In the genomic region with DNA sequence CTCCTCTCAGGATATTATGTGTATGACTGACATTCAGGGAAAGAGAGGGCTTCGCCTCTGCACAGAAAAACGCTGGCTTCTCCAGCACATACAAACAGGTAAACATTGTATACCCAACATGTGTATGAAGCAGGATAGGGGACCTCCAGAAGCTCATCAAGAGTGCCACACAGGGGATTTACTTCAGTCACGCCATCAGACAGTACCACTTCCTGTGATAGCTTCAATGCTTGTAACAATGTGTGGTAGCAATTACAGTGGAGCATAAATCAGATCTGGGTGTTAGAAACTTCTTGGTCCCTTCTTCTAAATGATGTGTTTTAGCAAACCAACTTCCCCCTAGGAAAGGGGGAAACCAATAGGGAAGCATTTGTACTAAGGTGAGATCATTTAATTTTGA, we compare ENCODE assay signal across 1 cellular context.
A peak's percentile ranks its signal among the peaks of the same experiment; 100 is the strongest.
TF ChIP-seq lines count a peak whose summit lies in the region.

No MANE protein-coding gene starts in this region.

TF ChIP-seq in HEK293, 187 proteins besides CTCF, POLR2A, EP300 and RAD21 (continued from another document):
- no peak for TF ChIP-seq ZNF555 (tag by site-specific recombination; conservative IDR thresholded peaks at IDR 0.05)
- TF ChIP-seq SCRT2 (tag by site-specific recombination; IDR thresholded peaks at IDR 0.05): no peak
- TF ChIP-seq ZNF426 (tag by site-specific recombination; IDR thresholded peaks at IDR 0.05): no peak
- no peak for TF ChIP-seq ZNF747 (tag by site-specific recombination; IDR thresholded peaks at IDR 0.05)
- TF ChIP-seq ZNF335 (tag by site-specific recombination; conservative IDR thresholded peaks at IDR 0.05): no peak
- TF ChIP-seq, protein P1, sequence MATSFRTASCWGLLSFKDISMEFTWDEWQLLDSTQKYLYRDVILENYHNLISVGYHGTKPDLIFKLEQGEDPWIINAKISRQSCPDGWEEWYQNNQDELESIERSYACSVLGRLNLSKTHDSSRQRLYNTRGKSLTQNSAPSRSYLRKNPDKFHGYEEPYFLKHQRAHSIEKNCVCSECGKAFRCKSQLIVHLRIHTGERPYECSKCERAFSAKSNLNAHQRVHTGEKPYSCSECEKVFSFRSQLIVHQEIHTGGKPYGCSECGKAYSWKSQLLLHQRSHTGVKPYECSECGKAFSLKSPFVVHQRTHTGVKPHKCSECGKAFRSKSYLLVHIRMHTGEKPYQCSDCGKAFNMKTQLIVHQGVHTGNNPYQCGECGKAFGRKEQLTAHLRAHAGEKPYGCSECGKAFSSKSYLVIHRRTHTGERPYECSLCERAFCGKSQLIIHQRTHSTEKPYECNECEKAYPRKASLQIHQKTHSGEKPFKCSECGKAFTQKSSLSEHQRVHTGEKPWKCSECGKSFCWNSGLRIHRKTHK (tag by site-specific recombination; IDR thresholded peaks at IDR 0.05): no peak
- peak; percentile 60 for TF ChIP-seq SP7 (tag by site-specific recombination; IDR thresholded peaks at IDR 0.05)
- TF ChIP-seq ZNF571 (tag by site-specific recombination; IDR thresholded peaks at IDR 0.05): no peak
- TF ChIP-seq ZNF596 (tag by site-specific recombination; IDR thresholded peaks at IDR 0.05): no peak
- no peak for TF ChIP-seq KLF1 (tag by site-specific recombination; IDR thresholded peaks at IDR 0.05)
- no peak for TF ChIP-seq ZBTB21 (tag by site-specific recombination; IDR thresholded peaks at IDR 0.05)
- peak; percentile 55; the same call in 1 of the 2 replicates for TF ChIP-seq MZF1 (tag by site-specific recombination; IDR thresholded peaks at IDR 0.05; ENCODE audit: borderline replicate concordance)
- no peak for TF ChIP-seq ZNF600 (tag by site-specific recombination; IDR thresholded peaks at IDR 0.05)
- TF ChIP-seq ZFP41 (tag by site-specific recombination; IDR thresholded peaks at IDR 0.05; ENCODE audit: borderline replicate concordance): no peak
- TF ChIP-seq, protein P2, sequence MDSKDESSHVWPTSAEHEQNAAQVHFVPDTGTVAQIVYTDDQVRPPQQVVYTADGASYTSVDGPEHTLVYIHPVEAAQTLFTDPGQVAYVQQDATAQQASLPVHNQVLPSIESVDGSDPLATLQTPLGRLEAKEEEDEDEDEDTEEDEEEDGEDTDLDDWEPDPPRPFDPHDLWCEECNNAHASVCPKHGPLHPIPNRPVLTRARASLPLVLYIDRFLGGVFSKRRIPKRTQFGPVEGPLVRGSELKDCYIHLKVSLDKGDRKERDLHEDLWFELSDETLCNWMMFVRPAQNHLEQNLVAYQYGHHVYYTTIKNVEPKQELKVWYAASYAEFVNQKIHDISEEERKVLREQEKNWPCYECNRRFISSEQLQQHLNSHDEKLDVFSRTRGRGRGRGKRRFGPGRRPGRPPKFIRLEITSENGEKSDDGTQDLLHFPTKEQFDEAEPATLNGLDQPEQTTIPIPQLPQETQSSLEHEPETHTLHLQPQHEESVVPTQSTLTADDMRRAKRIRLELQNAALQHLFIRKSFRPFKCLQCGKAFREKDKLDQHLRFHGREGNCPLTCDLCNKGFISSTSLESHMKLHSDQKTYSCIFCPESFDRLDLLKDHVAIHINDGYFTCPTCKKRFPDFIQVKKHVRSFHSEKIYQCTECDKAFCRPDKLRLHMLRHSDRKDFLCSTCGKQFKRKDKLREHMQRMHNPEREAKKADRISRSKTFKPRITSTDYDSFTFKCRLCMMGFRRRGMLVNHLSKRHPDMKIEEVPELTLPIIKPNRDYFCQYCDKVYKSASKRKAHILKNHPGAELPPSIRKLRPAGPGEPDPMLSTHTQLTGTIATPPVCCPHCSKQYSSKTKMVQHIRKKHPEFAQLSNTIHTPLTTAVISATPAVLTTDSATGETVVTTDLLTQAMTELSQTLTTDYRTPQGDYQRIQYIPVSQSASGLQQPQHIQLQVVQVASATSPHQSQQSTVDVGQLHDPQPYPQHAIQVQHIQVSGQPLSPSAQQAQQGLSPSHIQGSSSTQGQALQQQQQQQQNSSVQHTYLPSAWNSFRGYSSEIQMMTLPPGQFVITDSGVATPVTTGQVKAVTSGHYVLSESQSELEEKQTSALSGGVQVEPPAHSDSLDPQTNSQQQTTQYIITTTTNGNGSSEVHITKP (tag by site-specific recombination; IDR thresholded peaks at IDR 0.05): 0 out of 2 replicates have a peak, but pooled peaks have one; percentile 15
